ENCODE assay signal across 1 cellular context in the genomic region with DNA sequence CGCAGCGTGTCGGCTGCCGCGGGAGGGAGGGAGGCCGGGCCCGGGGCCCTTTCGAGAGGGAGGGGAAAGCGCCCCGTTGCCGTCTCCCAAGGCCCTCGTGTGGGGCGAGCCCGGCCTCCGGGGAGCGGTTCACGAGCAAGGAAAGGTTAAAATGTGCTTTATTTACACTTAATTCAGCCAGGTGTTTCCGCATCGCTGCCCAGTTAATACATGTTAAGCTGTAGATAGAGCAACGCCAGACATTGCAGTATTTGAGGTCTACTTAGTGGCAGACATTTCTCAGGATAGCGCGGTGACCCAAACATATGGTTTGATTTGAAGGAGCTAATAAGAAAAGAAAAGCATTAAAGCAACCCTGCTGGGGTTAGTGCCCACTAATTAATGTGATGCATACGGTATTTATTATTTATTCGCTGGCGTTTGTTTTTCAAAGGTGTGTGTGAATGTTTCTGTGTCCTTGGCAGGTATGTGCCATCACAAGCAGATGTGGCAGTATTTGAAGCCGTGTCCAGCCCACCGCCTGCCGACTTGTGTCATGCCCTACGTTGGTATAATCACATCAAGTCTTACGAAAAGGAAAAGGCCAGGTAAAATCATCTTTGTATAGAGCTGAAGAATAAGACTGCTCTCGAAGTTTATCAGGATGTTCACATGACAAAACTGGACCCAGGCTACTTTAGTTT.
TF ChIP-seq lines count a peak whose summit lies in the region.

No MANE protein-coding gene starts in this region.

TF ChIP-seq in HepG2, 621 proteins besides CTCF, POLR2A, EP300 and RAD21 (continued from another document and continues in another):
- TF ChIP-seq ZNF614 (CRISPR knock-in tag; IDR thresholded peaks at IDR 0.05; ENCODE audit: borderline replicate concordance) (no peak), EED (CRISPR knock-in tag; IDR thresholded peaks at IDR 0.05) (0 out of 2 replicates have a peak, but pooled peaks have one; percentile 12), MEF2D (CRISPR knock-in tag; IDR thresholded peaks at IDR 0.05) (no peak), ZNF547 (CRISPR knock-in tag; IDR thresholded peaks at IDR 0.05) (0 out of 2 replicates have a peak, but pooled peaks have one; percentile 60), ZC3H13 (CRISPR knock-in tag; IDR thresholded peaks at IDR 0.05) (peak; percentile 58; the same call in 1 of the 2 replicates), SMAD9 (CRISPR knock-in tag; IDR thresholded peaks at IDR 0.05) (no peak), ZNF251 (CRISPR knock-in tag; IDR thresholded peaks at IDR 0.05) (no peak), CEBPB (IDR thresholded peaks at IDR 0.05; ENCODE audit: borderline replicate concordance, low read depth, low read length) (no peak), REL (CRISPR knock-in tag; conservative IDR thresholded peaks at IDR 0.05) (0 out of 2 replicates have a peak, but pooled peaks have one; percentile 16), RFX1 (IDR thresholded peaks at IDR 0.05) (no peak), FOXP1 (IDR thresholded peaks at IDR 0.05) (no peak), FOXP1 (CRISPR knock-in tag; IDR thresholded peaks at IDR 0.05) (no peak), CHCHD3 (CRISPR knock-in tag; IDR thresholded peaks at IDR 0.05) (no peak), ZNF615 (CRISPR knock-in tag; IDR thresholded peaks at IDR 0.05; ENCODE audit: borderline replicate concordance) (no peak), ZNF563 (CRISPR knock-in tag; IDR thresholded peaks at IDR 0.05) (no peak), GATAD2A (CRISPR knock-in tag; IDR thresholded peaks at IDR 0.05) (no peak), ZNF75D (CRISPR knock-in tag; IDR thresholded peaks at IDR 0.05; ENCODE audit: borderline replicate concordance) (no peak), LCORL (IDR thresholded peaks at IDR 0.05) (no peak), LCORL (CRISPR knock-in tag; IDR thresholded peaks at IDR 0.05) (0 out of 2 replicates have a peak, but pooled peaks have one; percentile 31), GABPA (IDR thresholded peaks at IDR 0.05; ENCODE audit: low read depth, low read length) (no peak), GABPA (CRISPR knock-in tag; IDR thresholded peaks at IDR 0.05; ENCODE audit: low read depth) (no peak), EEA1 (CRISPR knock-in tag; IDR thresholded peaks at IDR 0.05; ENCODE audit: borderline replicate concordance) (no peak), MIXL1 (CRISPR knock-in tag; IDR thresholded peaks at IDR 0.05) (no peak), ZFP36 (IDR thresholded peaks at IDR 0.05; ENCODE audit: borderline replicate concordance, low read depth, low read length, partially characterized antibody) (no peak), ZC3H4 (CRISPR knock-in tag; IDR thresholded peaks at IDR 0.05; ENCODE audit: borderline replicate concordance) (no peak), BRCA1 (CRISPR knock-in tag; IDR thresholded peaks at IDR 0.05) (no peak), RBM22 (optimal IDR thresholded peaks at IDR 0.05; ENCODE audit: low read length) (no peak), MBD4 (IDR thresholded peaks at IDR 0.05; ENCODE audit: borderline replicate concordance, low read length) (no peak), ZNF484 (CRISPR knock-in tag; IDR thresholded peaks at IDR 0.05; ENCODE audit: borderline replicate concordance, low read depth) (0 out of 2 replicates have a peak, but pooled peaks have one; percentile 0), MATR3 (CRISPR knock-in tag; IDR thresholded peaks at IDR 0.05) (no peak), ZNF501 (CRISPR knock-in tag; IDR thresholded peaks at IDR 0.05) (no peak), NCOA5 (CRISPR knock-in tag; IDR thresholded peaks at IDR 0.05) (no peak), ZNF510 (CRISPR knock-in tag; IDR thresholded peaks at IDR 0.05; ENCODE audit: low read depth) (no peak), CCAR2 (optimal IDR thresholded peaks at IDR 0.05; ENCODE audit: low read depth, low read length) (no peak), ZNF589 (CRISPR knock-in tag; conservative IDR thresholded peaks at IDR 0.05) (no peak), PPARG (CRISPR knock-in tag; conservative IDR thresholded peaks at IDR 0.05) (no peak), ELF3 (CRISPR knock-in tag; IDR thresholded peaks at IDR 0.05) (no peak), ZNF282 (IDR thresholded peaks at IDR 0.05; ENCODE audit: partially characterized antibody) (no peak), ZFY (CRISPR knock-in tag; IDR thresholded peaks at IDR 0.05) (no peak), ZNF792 (CRISPR knock-in tag; IDR thresholded peaks at IDR 0.05) (no peak; the same call in 1 of the 2 replicates), DMAP1 (CRISPR knock-in tag; IDR thresholded peaks at IDR 0.05) (no peak), ZBTB3 (CRISPR knock-in tag; IDR thresholded peaks at IDR 0.05; ENCODE audit: borderline replicate concordance, low read depth) (no peak), SRSF4 (IDR thresholded peaks at IDR 0.05; ENCODE audit: low read depth, low read length, poor library complexity, severe bottlenecking) (no peak), ZNF605 (CRISPR knock-in tag; IDR thresholded peaks at IDR 0.05) (peak; percentile 11; the same call in 1 of the 2 replicates), U2AF1 (optimal IDR thresholded peaks at IDR 0.05; ENCODE audit: low read depth, low read length) (no peak), REXO4 (CRISPR knock-in tag; IDR thresholded peaks at IDR 0.05; ENCODE audit: borderline replicate concordance) (0 out of 2 replicates have a peak, but pooled peaks have one; percentile 31)
- TF ChIP-seq, protein P1, sequence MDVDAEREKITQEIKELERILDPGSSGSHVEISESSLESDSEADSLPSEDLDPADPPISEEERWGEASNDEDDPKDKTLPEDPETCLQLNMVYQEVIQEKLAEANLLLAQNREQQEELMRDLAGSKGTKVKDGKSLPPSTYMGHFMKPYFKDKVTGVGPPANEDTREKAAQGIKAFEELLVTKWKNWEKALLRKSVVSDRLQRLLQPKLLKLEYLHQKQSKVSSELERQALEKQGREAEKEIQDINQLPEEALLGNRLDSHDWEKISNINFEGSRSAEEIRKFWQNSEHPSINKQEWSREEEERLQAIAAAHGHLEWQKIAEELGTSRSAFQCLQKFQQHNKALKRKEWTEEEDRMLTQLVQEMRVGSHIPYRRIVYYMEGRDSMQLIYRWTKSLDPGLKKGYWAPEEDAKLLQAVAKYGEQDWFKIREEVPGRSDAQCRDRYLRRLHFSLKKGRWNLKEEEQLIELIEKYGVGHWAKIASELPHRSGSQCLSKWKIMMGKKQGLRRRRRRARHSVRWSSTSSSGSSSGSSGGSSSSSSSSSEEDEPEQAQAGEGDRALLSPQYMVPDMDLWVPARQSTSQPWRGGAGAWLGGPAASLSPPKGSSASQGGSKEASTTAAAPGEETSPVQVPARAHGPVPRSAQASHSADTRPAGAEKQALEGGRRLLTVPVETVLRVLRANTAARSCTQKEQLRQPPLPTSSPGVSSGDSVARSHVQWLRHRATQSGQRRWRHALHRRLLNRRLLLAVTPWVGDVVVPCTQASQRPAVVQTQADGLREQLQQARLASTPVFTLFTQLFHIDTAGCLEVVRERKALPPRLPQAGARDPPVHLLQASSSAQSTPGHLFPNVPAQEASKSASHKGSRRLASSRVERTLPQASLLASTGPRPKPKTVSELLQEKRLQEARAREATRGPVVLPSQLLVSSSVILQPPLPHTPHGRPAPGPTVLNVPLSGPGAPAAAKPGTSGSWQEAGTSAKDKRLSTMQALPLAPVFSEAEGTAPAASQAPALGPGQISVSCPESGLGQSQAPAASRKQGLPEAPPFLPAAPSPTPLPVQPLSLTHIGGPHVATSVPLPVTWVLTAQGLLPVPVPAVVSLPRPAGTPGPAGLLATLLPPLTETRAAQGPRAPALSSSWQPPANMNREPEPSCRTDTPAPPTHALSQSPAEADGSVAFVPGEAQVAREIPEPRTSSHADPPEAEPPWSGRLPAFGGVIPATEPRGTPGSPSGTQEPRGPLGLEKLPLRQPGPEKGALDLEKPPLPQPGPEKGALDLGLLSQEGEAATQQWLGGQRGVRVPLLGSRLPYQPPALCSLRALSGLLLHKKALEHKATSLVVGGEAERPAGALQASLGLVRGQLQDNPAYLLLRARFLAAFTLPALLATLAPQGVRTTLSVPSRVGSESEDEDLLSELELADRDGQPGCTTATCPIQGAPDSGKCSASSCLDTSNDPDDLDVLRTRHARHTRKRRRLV (CRISPR knock-in tag; IDR thresholded peaks at IDR 0.05): no peak
- TF ChIP-seq, protein P2, sequence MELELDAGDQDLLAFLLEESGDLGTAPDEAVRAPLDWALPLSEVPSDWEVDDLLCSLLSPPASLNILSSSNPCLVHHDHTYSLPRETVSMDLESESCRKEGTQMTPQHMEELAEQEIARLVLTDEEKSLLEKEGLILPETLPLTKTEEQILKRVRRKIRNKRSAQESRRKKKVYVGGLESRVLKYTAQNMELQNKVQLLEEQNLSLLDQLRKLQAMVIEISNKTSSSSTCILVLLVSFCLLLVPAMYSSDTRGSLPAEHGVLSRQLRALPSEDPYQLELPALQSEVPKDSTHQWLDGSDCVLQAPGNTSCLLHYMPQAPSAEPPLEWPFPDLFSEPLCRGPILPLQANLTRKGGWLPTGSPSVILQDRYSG (CRISPR knock-in tag; IDR thresholded peaks at IDR 0.05): no peak
- TF ChIP-seq, protein P3, sequence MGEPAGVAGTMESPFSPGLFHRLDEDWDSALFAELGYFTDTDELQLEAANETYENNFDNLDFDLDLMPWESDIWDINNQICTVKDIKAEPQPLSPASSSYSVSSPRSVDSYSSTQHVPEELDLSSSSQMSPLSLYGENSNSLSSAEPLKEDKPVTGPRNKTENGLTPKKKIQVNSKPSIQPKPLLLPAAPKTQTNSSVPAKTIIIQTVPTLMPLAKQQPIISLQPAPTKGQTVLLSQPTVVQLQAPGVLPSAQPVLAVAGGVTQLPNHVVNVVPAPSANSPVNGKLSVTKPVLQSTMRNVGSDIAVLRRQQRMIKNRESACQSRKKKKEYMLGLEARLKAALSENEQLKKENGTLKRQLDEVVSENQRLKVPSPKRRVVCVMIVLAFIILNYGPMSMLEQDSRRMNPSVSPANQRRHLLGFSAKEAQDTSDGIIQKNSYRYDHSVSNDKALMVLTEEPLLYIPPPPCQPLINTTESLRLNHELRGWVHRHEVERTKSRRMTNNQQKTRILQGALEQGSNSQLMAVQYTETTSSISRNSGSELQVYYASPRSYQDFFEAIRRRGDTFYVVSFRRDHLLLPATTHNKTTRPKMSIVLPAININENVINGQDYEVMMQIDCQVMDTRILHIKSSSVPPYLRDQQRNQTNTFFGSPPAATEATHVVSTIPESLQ (CRISPR knock-in tag; conservative IDR thresholded peaks at IDR 0.05): no peak
- TF ChIP-seq, protein P4, sequence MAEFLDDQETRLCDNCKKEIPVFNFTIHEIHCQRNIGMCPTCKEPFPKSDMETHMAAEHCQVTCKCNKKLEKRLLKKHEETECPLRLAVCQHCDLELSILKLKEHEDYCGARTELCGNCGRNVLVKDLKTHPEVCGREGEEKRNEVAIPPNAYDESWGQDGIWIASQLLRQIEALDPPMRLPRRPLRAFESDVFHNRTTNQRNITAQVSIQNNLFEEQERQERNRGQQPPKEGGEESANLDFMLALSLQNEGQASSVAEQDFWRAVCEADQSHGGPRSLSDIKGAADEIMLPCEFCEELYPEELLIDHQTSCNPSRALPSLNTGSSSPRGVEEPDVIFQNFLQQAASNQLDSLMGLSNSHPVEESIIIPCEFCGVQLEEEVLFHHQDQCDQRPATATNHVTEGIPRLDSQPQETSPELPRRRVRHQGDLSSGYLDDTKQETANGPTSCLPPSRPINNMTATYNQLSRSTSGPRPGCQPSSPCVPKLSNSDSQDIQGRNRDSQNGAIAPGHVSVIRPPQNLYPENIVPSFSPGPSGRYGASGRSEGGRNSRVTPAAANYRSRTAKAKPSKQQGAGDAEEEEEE (CRISPR knock-in tag; IDR thresholded peaks at IDR 0.05; ENCODE audit: borderline replicate concordance): no peak
- TF ChIP-seq, protein P5, sequence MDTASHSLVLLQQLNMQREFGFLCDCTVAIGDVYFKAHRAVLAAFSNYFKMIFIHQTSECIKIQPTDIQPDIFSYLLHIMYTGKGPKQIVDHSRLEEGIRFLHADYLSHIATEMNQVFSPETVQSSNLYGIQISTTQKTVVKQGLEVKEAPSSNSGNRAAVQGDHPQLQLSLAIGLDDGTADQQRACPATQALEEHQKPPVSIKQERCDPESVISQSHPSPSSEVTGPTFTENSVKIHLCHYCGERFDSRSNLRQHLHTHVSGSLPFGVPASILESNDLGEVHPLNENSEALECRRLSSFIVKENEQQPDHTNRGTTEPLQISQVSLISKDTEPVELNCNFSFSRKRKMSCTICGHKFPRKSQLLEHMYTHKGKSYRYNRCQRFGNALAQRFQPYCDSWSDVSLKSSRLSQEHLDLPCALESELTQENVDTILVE (CRISPR knock-in tag; IDR thresholded peaks at IDR 0.05): no peak
- TF ChIP-seq, protein P6, sequence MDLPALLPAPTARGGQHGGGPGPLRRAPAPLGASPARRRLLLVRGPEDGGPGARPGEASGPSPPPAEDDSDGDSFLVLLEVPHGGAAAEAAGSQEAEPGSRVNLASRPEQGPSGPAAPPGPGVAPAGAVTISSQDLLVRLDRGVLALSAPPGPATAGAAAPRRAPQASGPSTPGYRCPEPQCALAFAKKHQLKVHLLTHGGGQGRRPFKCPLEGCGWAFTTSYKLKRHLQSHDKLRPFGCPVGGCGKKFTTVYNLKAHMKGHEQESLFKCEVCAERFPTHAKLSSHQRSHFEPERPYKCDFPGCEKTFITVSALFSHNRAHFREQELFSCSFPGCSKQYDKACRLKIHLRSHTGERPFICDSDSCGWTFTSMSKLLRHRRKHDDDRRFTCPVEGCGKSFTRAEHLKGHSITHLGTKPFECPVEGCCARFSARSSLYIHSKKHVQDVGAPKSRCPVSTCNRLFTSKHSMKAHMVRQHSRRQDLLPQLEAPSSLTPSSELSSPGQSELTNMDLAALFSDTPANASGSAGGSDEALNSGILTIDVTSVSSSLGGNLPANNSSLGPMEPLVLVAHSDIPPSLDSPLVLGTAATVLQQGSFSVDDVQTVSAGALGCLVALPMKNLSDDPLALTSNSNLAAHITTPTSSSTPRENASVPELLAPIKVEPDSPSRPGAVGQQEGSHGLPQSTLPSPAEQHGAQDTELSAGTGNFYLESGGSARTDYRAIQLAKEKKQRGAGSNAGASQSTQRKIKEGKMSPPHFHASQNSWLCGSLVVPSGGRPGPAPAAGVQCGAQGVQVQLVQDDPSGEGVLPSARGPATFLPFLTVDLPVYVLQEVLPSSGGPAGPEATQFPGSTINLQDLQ (CRISPR knock-in tag; IDR thresholded peaks at IDR 0.05): peak; percentile 52; the same call in 1 of the 2 replicates
- TF ChIP-seq, protein P7, sequence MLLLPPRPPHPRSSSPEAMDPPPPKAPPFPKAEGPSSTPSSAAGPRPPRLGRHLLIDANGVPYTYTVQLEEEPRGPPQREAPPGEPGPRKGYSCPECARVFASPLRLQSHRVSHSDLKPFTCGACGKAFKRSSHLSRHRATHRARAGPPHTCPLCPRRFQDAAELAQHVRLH (CRISPR knock-in tag; IDR thresholded peaks at IDR 0.05; ENCODE audit: borderline replicate concordance, low read depth): no peak
- TF ChIP-seq, protein P8, sequence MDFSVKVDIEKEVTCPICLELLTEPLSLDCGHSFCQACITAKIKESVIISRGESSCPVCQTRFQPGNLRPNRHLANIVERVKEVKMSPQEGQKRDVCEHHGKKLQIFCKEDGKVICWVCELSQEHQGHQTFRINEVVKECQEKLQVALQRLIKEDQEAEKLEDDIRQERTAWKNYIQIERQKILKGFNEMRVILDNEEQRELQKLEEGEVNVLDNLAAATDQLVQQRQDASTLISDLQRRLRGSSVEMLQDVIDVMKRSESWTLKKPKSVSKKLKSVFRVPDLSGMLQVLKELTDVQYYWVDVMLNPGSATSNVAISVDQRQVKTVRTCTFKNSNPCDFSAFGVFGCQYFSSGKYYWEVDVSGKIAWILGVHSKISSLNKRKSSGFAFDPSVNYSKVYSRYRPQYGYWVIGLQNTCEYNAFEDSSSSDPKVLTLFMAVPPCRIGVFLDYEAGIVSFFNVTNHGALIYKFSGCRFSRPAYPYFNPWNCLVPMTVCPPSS (IDR thresholded peaks at IDR 0.05): no peak
